In the genomic region with DNA sequence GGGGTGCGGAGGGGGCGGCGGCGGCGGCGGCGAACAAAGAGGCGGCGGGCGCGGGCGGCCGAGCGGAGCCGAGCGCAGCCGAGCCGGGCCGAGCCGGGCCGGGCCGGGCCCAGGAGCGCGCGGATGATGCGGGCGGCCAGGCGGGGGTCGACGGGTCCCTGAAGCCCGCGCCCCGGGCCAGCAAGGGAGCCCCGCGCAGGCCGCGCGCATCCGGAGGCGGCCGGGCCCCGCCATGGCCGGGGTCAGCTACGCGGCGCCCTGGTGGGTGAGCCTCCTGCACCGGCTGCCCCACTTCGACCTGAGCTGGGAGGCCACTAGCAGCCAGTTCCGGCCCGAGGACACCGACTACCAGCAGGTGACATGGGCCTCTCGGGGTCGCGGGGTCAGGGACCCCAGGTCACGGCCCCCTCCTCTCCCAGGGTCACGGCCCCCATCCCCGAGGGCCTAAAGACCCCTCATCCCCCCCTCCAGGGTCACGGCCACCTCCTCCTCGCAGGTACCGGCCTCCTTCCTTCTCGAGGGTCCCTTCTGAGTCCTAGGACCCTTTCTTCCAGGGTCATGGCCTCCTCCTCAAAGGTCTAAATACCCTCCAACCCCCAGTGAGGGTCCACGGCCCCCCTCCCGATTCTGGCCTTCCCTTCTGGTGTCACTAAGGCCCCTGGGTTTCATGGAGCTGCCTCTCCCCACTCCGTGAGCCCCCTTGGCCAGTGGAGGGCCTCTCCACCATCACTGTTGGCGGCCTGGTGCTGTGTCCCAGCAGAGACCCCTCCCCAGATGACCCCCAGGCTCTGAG, we compare ENCODE assay signal across 8 cellular contexts. TPM values are rescaled to one million over a fixed set of nuclear protein-coding genes. Genes with fewer than 3 reads are reported as not detected.
A peak's percentile ranks its signal among the peaks of the same experiment; 100 is the strongest.
DNase-seq lines count a peak whose midpoint lies in the region; ATAC-seq, FAIRE-seq and TF ChIP-seq lines count a peak whose summit lies in the region.

TTYH3 (plus strand) TSS at position 63 of the 793 bp plus-strand sequence; CDS start at position 233, 170 bp downstream.

- H3K27ac Mint-ChIP-seq in CD8-positive, alpha-beta T cell, result peak within 1 kb of the TSS; percentile 74
- peak within 1 kb of the TSS; percentile 67 to 93 (median 82) for H3K27ac Mint-ChIP-seq in immature natural killer cell

- CTCF ChIA-PET in CD8-positive, alpha-beta T cell (lab: Charles Lee), result interaction anchor here (1.4 kb wide), 1 partner anchor 78 kb away, joined by 3 read pairs; no protein-coding TSS in a partner anchor

- no peak for TF ChIP-seq CTCF in CD8-positive, alpha-beta T cell (IDR thresholded peaks at IDR 0.05)
- TF ChIP-seq CTCF in astrocyte of the cerebellum (IDR thresholded peaks at IDR 0.05; ENCODE audit: low read depth, low read length, missing control alignments), result no peak

- peaks cover 14% of the 10 kb centered on the region for H3K4me1 Mint-ChIP-seq in CD8-positive, alpha-beta T cell (ENCODE audit: low read depth)
- peaks cover 18 to 34% of the 10 kb centered on the region in 2 donors for H3K4me1 Mint-ChIP-seq in immature natural killer cell

- no peaks in the 10 kb centered on the region for H3K27me3 ChIP-seq in CD8-positive, alpha-beta T cell (ENCODE audit: insufficient read depth, low read length)

- no peak for DNase-seq in CD8-positive, alpha-beta T cell
- DNase-seq in HTR-8/SVneo (ENCODE audit: insufficient read length, low spot score) (peak; percentile 58), astrocyte of the cerebellum (ENCODE audit: low read depth) (no peak), immature natural killer cell (no peak), NCI-H510A (lab: John Stamatoyannopoulos, UW) (no peak)
- DNase-seq in stimulated activated naive CD8-positive, alpha-beta T cell treated with anti-CD3 and anti-CD28 coated beads, Interleukin-15, Interleukin-2, amounts not matched to agents 100 U/mL and 50 U/mL, for 24 hours, result no peak
- DNase-seq in stimulated activated CD4-positive, alpha-beta T cell treated with anti-CD3 and anti-CD28 coated beads, Interleukin-2, amount 100 ng/mL, for 24 hours, result no peak

- no peak for ATAC-seq in CD8-positive, alpha-beta T cell
- peak; percentile 27 for ATAC-seq in GM21367 (IDR thresholded peaks at IDR 0.05; ENCODE audit: unreplicated experiment)
- peak; percentile 25 for ATAC-seq in stimulated activated naive CD8-positive, alpha-beta T cell treated with anti-CD3 and anti-CD28 coated beads, Interleukin-15, Interleukin-2, amounts not matched to agents 100 U/mL and 50 U/mL, for 24 hours

- no peaks in the 10 kb centered on the region for H3K9me3 ChIP-seq in CD8-positive, alpha-beta T cell (ENCODE audit: low read length)

- H3K4me1 ChIP-seq in CD8-positive, alpha-beta T cell (ENCODE audit: insufficient read depth, low read length), result peaks cover 25% of the 10 kb centered on the region

- POLR2A ChIA-PET in CD8-positive, alpha-beta T cell (lab: Charles Lee), result interaction anchor here (0.7 to 1.2 kb wide), 3 partner anchors 13 to 857 kb away, joined by 3 read pairs; no protein-coding TSS in a partner anchor

- no peaks in the 10 kb centered on the region for H3K36me3 ChIP-seq in CD8-positive, alpha-beta T cell (ENCODE audit: insufficient read depth, low read length)

- intact Hi-C loops in CD8-positive, alpha-beta T cell (cut with DNase I, micrococcal nuclease), result loop anchor here (1.0 to 10.0 kb wide), 7 partner anchors 13 to 1100 kb away; partner anchors contain the start of genes BRAT1 (in 1 of the 2), CHST12 (in 1 of the 2), MAFK (in 1 of the 2) and SNX8 (in 1 of the 2)

- H3K9me3 Mint-ChIP-seq in CD8-positive, alpha-beta T cell, result no peaks in the 10 kb centered on the region
- no peaks in the 10 kb centered on the region for H3K9me3 Mint-ChIP-seq in immature natural killer cell

- no peaks in the 10 kb centered on the region for H3K36me3 Mint-ChIP-seq in CD8-positive, alpha-beta T cell
- no peaks in the 10 kb centered on the region for H3K36me3 Mint-ChIP-seq in immature natural killer cell

- in situ Hi-C loops in astrocyte of the cerebellum (cut with HindIII; ENCODE audit: low sequenced_read_pairs), result no loop called here

- peak within 1 kb of the TSS; percentile 73 for H3K4me3 ChIP-seq in CD8-positive, alpha-beta T cell (ENCODE audit: low read depth, low read length)
- H3K4me3 ChIP-seq in astrocyte of the cerebellum (ENCODE audit: low read depth, low read length), result peak within 1 kb of the TSS; percentile 90

- H3K4me3 Mint-ChIP-seq in CD8-positive, alpha-beta T cell, result peak within 1 kb of the TSS; percentile 88
- peak within 1 kb of the TSS; percentile 85 to 91 (median 89) for H3K4me3 Mint-ChIP-seq in immature natural killer cell

- no peaks in the 10 kb centered on the region for H3K27me3 Mint-ChIP-seq in CD8-positive, alpha-beta T cell (ENCODE audit: low read depth)
- peaks cover 0 to 4% (median 2%) of the 10 kb centered on the region in 3 donors for H3K27me3 Mint-ChIP-seq in immature natural killer cell (ENCODE audit: low read depth in 3 of 3)

- no peak for FAIRE-seq in HTR-8/SVneo (lab: Jason Lieb, UNC)

- H3K27ac ChIP-seq in CD8-positive, alpha-beta T cell (ENCODE audit: low read depth, low read length), result peak within 1 kb of the TSS; percentile 53

RNA-seq across cellular contexts. Expression of gene TTYH3, which starts in this region (rescaled TPM):
- 10 to 100 TPM in 1 of 2 experiments, 1 to 10 TPM in 1; 8.4 to 10.1 TPM for total RNA-seq in CD8-positive, alpha-beta T cell
- polyA plus RNA-seq in immature natural killer cell, result 1 to 10 TPM; 1.3 to 3.2 (median 1.6) TPM
